In genomic region chr21:29024474-29025327, GRCh38 we compare ENCODE assay signal across 8 cellular contexts. TPM values are rescaled to one million over a fixed set of nuclear protein-coding genes. Genes with fewer than 3 reads are reported as not detected.
A peak's percentile ranks its signal among the peaks of the same experiment; 100 is the strongest.
DNase-seq lines count a peak whose midpoint lies in the region; TF ChIP-seq lines count a peak whose summit lies in the region.

Gene USP16, plus strand, starts transcription at chr21:29024668. Its CDS starts 3,246 bp downstream, at chr21:29027914.

- POLR2A ChIA-PET in activated CD8-positive, alpha-beta memory T cell treated with anti-CD3 and anti-CD28 coated beads for 36 hours (lab: Charles Lee) = interaction anchor here (0.8 to 4.7 kb wide), 6 partner anchors 22 to 276 kb away, joined by 3 to 48 read pairs (median 4); partner anchors contain the start of genes CCT8 and LTN1

- CTCF ChIA-PET in activated CD8-positive, alpha-beta memory T cell treated with anti-CD3 and anti-CD28 coated beads for 36 hours (lab: Charles Lee) = interaction anchor here (0.6 to 1.7 kb wide), 6 partner anchors 13 to 53 kb away, joined by 3 to 5 read pairs (median 4); partner anchors contain the start of gene LTN1

- peak; percentile 100 for DNase-seq in CMK (ENCODE audit: low read depth)
- DNase-seq in GM20000 (ENCODE audit: low spot score) = peak; percentile 94
- peak; percentile 94 for DNase-seq in HT-29 (ENCODE audit: low spot score)
- DNase-seq in NOMO-1 (lab: John Stamatoyannopoulos, UW; ENCODE audit: unreplicated experiment in 2 of 2) = peak; percentile 93 to 95
- DNase-seq in effector memory CD4-positive, alpha-beta T cell = peak; percentile 93 to 95 (median 94)
- DNase-seq in lung microvascular endothelial cell (ENCODE audit: low read depth in 2 of 2) = peak; percentile 99
- peak; percentile 82 to 90 (median 82) for DNase-seq in stimulated activated CD4-positive, alpha-beta T cell treated with anti-CD3 and anti-CD28 coated beads, TNF-alpha, amount 100 ng/mL, for 48 hours (ENCODE audit: low read depth in 3 of 3)

- H3K4me1 ChIP-seq in effector memory CD4-positive, alpha-beta T cell (ENCODE audit: control insufficient read depth, insufficient read depth, low read length, poor library complexity, severe bottlenecking) = peaks cover 24% of the 10 kb centered on the region

- H3K27me3 ChIP-seq in effector memory CD4-positive, alpha-beta T cell (replicated peaks; ENCODE audit: control insufficient read depth, insufficient read depth, low read length, poor library complexity, severe bottlenecking) = no peaks in the 10 kb centered on the region

- peaks cover 5% of the 10 kb centered on the region for H3K36me3 ChIP-seq in effector memory CD4-positive, alpha-beta T cell (ENCODE audit: control insufficient read depth, insufficient read depth, low read length)

- no peak for TF ChIP-seq CTCF in GM20000 (IDR thresholded peaks at IDR 0.05; ENCODE audit: extremely low read depth, missing control alignments)

- H3K27ac ChIP-seq in effector memory CD4-positive, alpha-beta T cell (ENCODE audit: insufficient read depth, low read length, poor library complexity, severe bottlenecking) = peak within 1 kb of the TSS; percentile 97

- H3K9me3 ChIP-seq in effector memory CD4-positive, alpha-beta T cell (ENCODE audit: control insufficient read depth, low read length) = no peaks in the 10 kb centered on the region

- peak within 1 kb of the TSS; percentile 67 for H3K4me3 ChIP-seq in effector memory CD4-positive, alpha-beta T cell (ENCODE audit: insufficient read depth, low read depth, low read length, poor library complexity, severe bottlenecking)

RNA-seq across cellular contexts. Expression of gene USP16, which starts in this region (rescaled TPM):
- total RNA-seq in HT-29 (2014; rRNA removed; shearing (Covaris generic)) = 6.5 and 9.1 TPM in 2 replicates
- 10 to 100 TPM; 51.8 to 52.5 TPM for total RNA-seq in activated CD8-positive, alpha-beta memory T cell treated with anti-CD3 and anti-CD28 coated beads for 36 hours
- total RNA-seq in lung microvascular endothelial cell = 17.4 and 21.4 TPM in 2 replicates

Comparison
In these comparisons a context has a peak if more than half of its experiments do, and no peak if none do; other contexts are left out.
1. Peak in every context shown above with its lines: DNase-seq, H3K4me3 ChIP-seq and H3K27ac ChIP-seq.